In genomic region chr22:36439481-36440271, GRCh38 we compare ENCODE assay signal across 2 cellular contexts.
TF ChIP-seq lines count a peak whose summit lies in the region.

No MANE protein-coding gene starts in this region.

TF ChIP-seq in A549, 52 proteins besides CTCF, POLR2A, EP300 and RAD21 (continued from another document):
- TF ChIP-seq POLR2AphosphoS2 (conservative IDR thresholded peaks at IDR 0.05; ENCODE audit: low read length) (no peak), CHD4 (IDR thresholded peaks at IDR 0.05; ENCODE audit: borderline replicate concordance) (no peak), FOSL2 (IDR thresholded peaks at IDR 0.05) (peak; percentile 52; the same call in 1 of the 2 replicates), FOSL2 (CRISPR knock-in tag; IDR thresholded peaks at IDR 0.05) (peak; percentile 89), JUNB (IDR thresholded peaks at IDR 0.05) (peak; percentile 58)
- TF ChIP-seq, protein P1, sequence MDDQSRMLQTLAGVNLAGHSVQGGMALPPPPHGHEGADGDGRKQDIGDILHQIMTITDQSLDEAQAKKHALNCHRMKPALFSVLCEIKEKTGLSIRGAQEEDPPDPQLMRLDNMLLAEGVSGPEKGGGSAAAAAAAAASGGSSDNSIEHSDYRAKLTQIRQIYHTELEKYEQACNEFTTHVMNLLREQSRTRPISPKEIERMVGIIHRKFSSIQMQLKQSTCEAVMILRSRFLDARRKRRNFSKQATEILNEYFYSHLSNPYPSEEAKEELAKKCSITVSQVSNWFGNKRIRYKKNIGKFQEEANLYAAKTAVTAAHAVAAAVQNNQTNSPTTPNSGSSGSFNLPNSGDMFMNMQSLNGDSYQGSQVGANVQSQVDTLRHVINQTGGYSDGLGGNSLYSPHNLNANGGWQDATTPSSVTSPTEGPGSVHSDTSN (IDR thresholded peaks at IDR 0.05): peak; percentile 80; the same call in 1 of the 2 replicates
- TF ChIP-seq, protein P2, sequence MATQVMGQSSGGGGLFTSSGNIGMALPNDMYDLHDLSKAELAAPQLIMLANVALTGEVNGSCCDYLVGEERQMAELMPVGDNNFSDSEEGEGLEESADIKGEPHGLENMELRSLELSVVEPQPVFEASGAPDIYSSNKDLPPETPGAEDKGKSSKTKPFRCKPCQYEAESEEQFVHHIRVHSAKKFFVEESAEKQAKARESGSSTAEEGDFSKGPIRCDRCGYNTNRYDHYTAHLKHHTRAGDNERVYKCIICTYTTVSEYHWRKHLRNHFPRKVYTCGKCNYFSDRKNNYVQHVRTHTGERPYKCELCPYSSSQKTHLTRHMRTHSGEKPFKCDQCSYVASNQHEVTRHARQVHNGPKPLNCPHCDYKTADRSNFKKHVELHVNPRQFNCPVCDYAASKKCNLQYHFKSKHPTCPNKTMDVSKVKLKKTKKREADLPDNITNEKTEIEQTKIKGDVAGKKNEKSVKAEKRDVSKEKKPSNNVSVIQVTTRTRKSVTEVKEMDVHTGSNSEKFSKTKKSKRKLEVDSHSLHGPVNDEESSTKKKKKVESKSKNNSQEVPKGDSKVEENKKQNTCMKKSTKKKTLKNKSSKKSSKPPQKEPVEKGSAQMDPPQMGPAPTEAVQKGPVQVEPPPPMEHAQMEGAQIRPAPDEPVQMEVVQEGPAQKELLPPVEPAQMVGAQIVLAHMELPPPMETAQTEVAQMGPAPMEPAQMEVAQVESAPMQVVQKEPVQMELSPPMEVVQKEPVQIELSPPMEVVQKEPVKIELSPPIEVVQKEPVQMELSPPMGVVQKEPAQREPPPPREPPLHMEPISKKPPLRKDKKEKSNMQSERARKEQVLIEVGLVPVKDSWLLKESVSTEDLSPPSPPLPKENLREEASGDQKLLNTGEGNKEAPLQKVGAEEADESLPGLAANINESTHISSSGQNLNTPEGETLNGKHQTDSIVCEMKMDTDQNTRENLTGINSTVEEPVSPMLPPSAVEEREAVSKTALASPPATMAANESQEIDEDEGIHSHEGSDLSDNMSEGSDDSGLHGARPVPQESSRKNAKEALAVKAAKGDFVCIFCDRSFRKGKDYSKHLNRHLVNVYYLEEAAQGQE (IDR thresholded peaks at IDR 0.05): no peak

TF ChIP-seq in liver, 16 proteins besides CTCF, POLR2A, EP300 and RAD21 (continued from another document):
- TF ChIP-seq, protein P3, sequence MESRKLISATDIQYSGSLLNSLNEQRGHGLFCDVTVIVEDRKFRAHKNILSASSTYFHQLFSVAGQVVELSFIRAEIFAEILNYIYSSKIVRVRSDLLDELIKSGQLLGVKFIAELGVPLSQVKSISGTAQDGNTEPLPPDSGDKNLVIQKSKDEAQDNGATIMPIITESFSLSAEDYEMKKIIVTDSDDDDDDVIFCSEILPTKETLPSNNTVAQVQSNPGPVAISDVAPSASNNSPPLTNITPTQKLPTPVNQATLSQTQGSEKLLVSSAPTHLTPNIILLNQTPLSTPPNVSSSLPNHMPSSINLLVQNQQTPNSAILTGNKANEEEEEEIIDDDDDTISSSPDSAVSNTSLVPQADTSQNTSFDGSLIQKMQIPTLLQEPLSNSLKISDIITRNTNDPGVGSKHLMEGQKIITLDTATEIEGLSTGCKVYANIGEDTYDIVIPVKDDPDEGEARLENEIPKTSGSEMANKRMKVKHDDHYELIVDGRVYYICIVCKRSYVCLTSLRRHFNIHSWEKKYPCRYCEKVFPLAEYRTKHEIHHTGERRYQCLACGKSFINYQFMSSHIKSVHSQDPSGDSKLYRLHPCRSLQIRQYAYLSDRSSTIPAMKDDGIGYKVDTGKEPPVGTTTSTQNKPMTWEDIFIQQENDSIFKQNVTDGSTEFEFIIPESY (IDR thresholded peaks at IDR 0.05): no peak
- peak; percentile 57 for TF ChIP-seq SP1 (IDR thresholded peaks at IDR 0.05)
- TF ChIP-seq RXRA (IDR thresholded peaks at IDR 0.05): peak; percentile 66 to 67
- TF ChIP-seq, protein P2 (IDR thresholded peaks at IDR 0.05): peak; percentile 19
- TF ChIP-seq ATF3 (IDR thresholded peaks at IDR 0.05): no peak
- TF ChIP-seq YY1 (IDR thresholded peaks at IDR 0.05): no peak
- no peak for TF ChIP-seq FOXA2 (IDR thresholded peaks at IDR 0.05)
- TF ChIP-seq TAF1 (conservative IDR thresholded peaks at IDR 0.05): no peak
